ENCODE assay signal across 8 cellular contexts in genomic region chr5:175479125-175479881, GRCh38.
DNase-seq lines count a peak whose midpoint lies in the region; ATAC-seq and TF ChIP-seq lines count a peak whose summit lies in the region.

No MANE protein-coding gene starts in this region.

- H3K36me3 ChIP-seq in ACC112 (ENCODE audit: insufficient read depth, low read length) (peaks cover 22% of the 10 kb centered on the region), NT2/D1 (ENCODE audit: insufficient read depth, insufficient read length, low read length) (peaks cover 34% of the 10 kb centered on the region)

- no peaks in the 10 kb centered on the region for H3K9me3 Mint-ChIP-seq in effector memory CD8-positive, alpha-beta T cell
- H3K9me3 Mint-ChIP-seq in nephron, result peaks cover 6% of the 10 kb centered on the region

- ATAC-seq in GM19467 (IDR thresholded peaks at IDR 0.05; ENCODE audit: unreplicated experiment), result peak; percentile 17
- no peak for ATAC-seq in effector memory CD8-positive, alpha-beta T cell (replicated peaks)

- no peak overlapping the region for H3K27ac ChIP-seq in ACC112 (ENCODE audit: low read depth, low read length)

- H2AFZ ChIP-seq in ACC112 (ENCODE audit: low read length, unreplicated experiment), result peak overlapping the region; percentile 90

- H3K9me3 ChIP-seq in NT2/D1 (ENCODE audit: insufficient read depth, low read length), result no peaks in the 10 kb centered on the region

- H3K4me1 ChIP-seq in ACC112 (ENCODE audit: control insufficient read depth, insufficient read depth, low read length, unreplicated experiment) (peaks cover 17% of the 10 kb centered on the region), NT2/D1 (ENCODE audit: insufficient read depth, insufficient read length) (no peaks in the 10 kb centered on the region)

- no peak for DNase-seq in NT2/D1 (ENCODE audit: low read depth, low spot score)
- no peak for DNase-seq in effector memory CD8-positive, alpha-beta T cell
- DNase-seq in COLO668 (lab: John Stamatoyannopoulos, UW; ENCODE audit: unreplicated experiment), result no peak
- DNase-seq in NCI-H2029 treated with DMSO at 0.1 percent for 48 hours (lab: John Stamatoyannopoulos, UW), result no peak
- DNase-seq in GM20000 (ENCODE audit: low spot score), result no peak

- peaks cover 58% of the 10 kb centered on the region for H3K79me2 ChIP-seq in ACC112 (ENCODE audit: control insufficient read depth, insufficient read depth, low read length, unreplicated experiment)

- peak overlapping the region; percentile 93 for H3K9ac ChIP-seq in NT2/D1 (ENCODE audit: insufficient read length, low read depth)

- H3K27me3 ChIP-seq in ACC112 (ENCODE audit: insufficient read depth, low read length) (peaks cover 36% of the 10 kb centered on the region), NT2/D1 (ENCODE audit: insufficient read depth, insufficient read length) (peaks cover 20% of the 10 kb centered on the region)

- peak overlapping the region; percentile 86 to 94 for H3K27ac Mint-ChIP-seq in effector memory CD8-positive, alpha-beta T cell
- H3K27ac Mint-ChIP-seq in nephron, result peak overlapping the region; percentile 34 to 94 (median 91)

- peaks cover 39 to 51% of the 10 kb centered on the region in 2 donors for H3K4me1 Mint-ChIP-seq in effector memory CD8-positive, alpha-beta T cell (ENCODE audit: low read depth in 2 of 2)
- H3K4me1 Mint-ChIP-seq in nephron, result peaks cover 24% of the 10 kb centered on the region

- peaks cover 27% of the 10 kb centered on the region for H3K36me3 Mint-ChIP-seq in effector memory CD8-positive, alpha-beta T cell (ENCODE audit: insufficient read depth)
- H3K36me3 Mint-ChIP-seq in nephron (ENCODE audit: low read depth), result peaks cover 42% of the 10 kb centered on the region

- TF ChIP-seq CTCF in nephron (IDR thresholded peaks at IDR 0.05; ENCODE audit: unreplicated experiment in 3 of 3), result no peak
- TF ChIP-seq CTCF in GM20000 (IDR thresholded peaks at IDR 0.05; ENCODE audit: extremely low read depth, missing control alignments), result no peak

- H3K27me3 Mint-ChIP-seq in effector memory CD8-positive, alpha-beta T cell, result peaks cover 4 to 6% of the 10 kb centered on the region in 2 donors
- peaks cover 12% of the 10 kb centered on the region for H3K27me3 Mint-ChIP-seq in nephron (ENCODE audit: low read depth)

- H3K4me3 Mint-ChIP-seq in effector memory CD8-positive, alpha-beta T cell, result peak overlapping the region; percentile 97
- H3K4me3 Mint-ChIP-seq in nephron, result peak overlapping the region; percentile 93 to 97 (median 94)

- H3K4me3 ChIP-seq in ACC112 (ENCODE audit: low read depth, low read length) (peak overlapping the region; percentile 92), NT2/D1 (ENCODE audit: insufficient read length, low read depth) (peak overlapping the region; percentile 92)
